Comparison of ENCODE assay signal across 19 cellular contexts in the genomic region with DNA sequence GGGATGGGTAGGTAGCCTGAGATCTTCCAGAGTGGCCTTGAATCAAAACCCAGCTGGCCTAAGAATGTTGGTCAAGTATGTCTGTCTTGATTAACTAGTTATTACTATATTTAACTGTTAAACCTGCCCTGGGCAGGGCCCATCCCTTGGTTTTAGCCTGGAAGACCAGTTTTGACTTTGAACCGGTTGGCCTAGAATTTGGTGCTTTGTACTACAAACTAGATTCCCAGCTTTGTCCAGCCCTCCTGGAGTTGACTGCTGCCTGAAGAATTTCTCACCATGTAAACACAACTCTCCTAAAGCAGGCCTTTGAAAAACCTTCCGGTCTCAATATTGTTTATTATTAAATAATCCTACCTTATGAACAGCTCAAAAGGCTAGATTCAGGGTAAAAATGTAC. TPM values are rescaled to one million over a fixed set of nuclear protein-coding genes. Genes with fewer than 3 reads are reported as not detected.
DNase-seq lines count a peak whose midpoint lies in the region; ATAC-seq, FAIRE-seq and TF ChIP-seq lines count a peak whose summit lies in the region.
"Had no signal": no experiment of that assay in that cellular context is flagged by ENCODE, and none has a peak within 500 bp of the region (broad histone marks: within the 10 kb centered on the region; RNA-seq: fewer than 3 reads in every experiment).

No MANE protein-coding gene starts in this region.

- H3K4me1 ChIP-seq in RWPE2 (ENCODE audit: insufficient read depth, poor library complexity, severe bottlenecking), result peaks cover 53% of the 10 kb centered on the region
- peaks cover 44% of the 10 kb centered on the region for H3K4me1 ChIP-seq in keratinocyte (ENCODE audit: control insufficient read depth, extremely low read depth, insufficient read depth, low read length)
- peaks cover 33% of the 10 kb centered on the region for H3K4me1 ChIP-seq in suprapubic skin
- H3K4me1 ChIP-seq: HAP-1 had no signal

- dilution Hi-C loops in keratinocyte (cut with MboI; ENCODE audit: extremely low pct_ligation_motif_present, low sequenced_read_pairs), result loop anchor here (10.0 kb wide), 1 partner anchor 99 kb away; no protein-coding TSS in a partner anchor

- H3K9me3 ChIP-seq in RWPE2 (ENCODE audit: severe bottlenecking) (no peaks in the 10 kb centered on the region), keratinocyte (ENCODE audit: control insufficient read depth, low read depth, low read length) (no peaks in the 10 kb centered on the region), suprapubic skin (no peaks in the 10 kb centered on the region)
- H3K9me3 ChIP-seq: adrenal gland, HAP-1, Peyer's patch had no signal

- TF ChIP-seq CTCF in RWPE2 (IDR thresholded peaks at IDR 0.05; ENCODE audit: poor library complexity, severe bottlenecking), result no peak
- no peak for TF ChIP-seq CTCF in keratinocyte (optimal IDR thresholded peaks at IDR 0.05 in 1 of 3, IDR thresholded peaks at IDR 0.05 in 1 of 3, conservative IDR thresholded peaks at IDR 0.05 in 1 of 3; ENCODE audit: extremely low read depth in 1 of 3, insufficient read depth in 2 of 3, low read length in 3 of 3)
- TF ChIP-seq CTCF in suprapubic skin (IDR thresholded peaks at IDR 0.05), result no peak

- TF ChIP-seq POLR2A in suprapubic skin (IDR thresholded peaks at IDR 0.05), result no peak

- no peak for FAIRE-seq in keratinocyte (lab: Jason Lieb, UNC)

- H3K9me1 ChIP-seq in keratinocyte (ENCODE audit: control insufficient read depth, extremely low read depth, insufficient read depth, low read length), result peaks cover 2% of the 10 kb centered on the region

- H3K9ac ChIP-seq in keratinocyte (ENCODE audit: control insufficient read depth, extremely low read depth, insufficient read depth, low read length), result no peak overlapping the region

- H3K36me3 ChIP-seq in RWPE2 (ENCODE audit: low read depth) (peaks cover 13% of the 10 kb centered on the region), keratinocyte (ENCODE audit: control insufficient read depth in 2 of 2, extremely low read depth in 1 of 2, insufficient read depth in 2 of 2, low read length in 2 of 2) (peaks cover 0 to 3% of the 10 kb centered on the region in 2 experiments), suprapubic skin (peaks cover 3% of the 10 kb centered on the region)
- H3K36me3 ChIP-seq: adrenal gland had no signal

- H4K20me1 ChIP-seq in keratinocyte (ENCODE audit: control insufficient read depth, extremely low read depth, insufficient read depth, low read length), result peaks cover 4% of the 10 kb centered on the region

- no peak for TF ChIP-seq EP300 in suprapubic skin (IDR thresholded peaks at IDR 0.05)

- H3K27ac ChIP-seq in RWPE2 (ENCODE audit: poor library complexity, severe bottlenecking), result peak overlapping the region; percentile 96
- peak overlapping the region; percentile 27 for H3K27ac ChIP-seq in keratinocyte (ENCODE audit: control insufficient read depth, insufficient read depth, low read length)
- peak overlapping the region; percentile 50 for H3K27ac ChIP-seq in suprapubic skin

- ATAC-seq in RWPE2 (ENCODE audit: low read depth), result no peak
- ATAC-seq: activated CD8-positive, alpha-beta T cell treated with anti-CD3 and anti-CD28 coated beads, Interleukin-2, amount 10 ng/mL, durations not matched to agents 7 days and 5 days; stimulated activated naive CD8-positive, alpha-beta T cell treated with anti-CD3 and anti-CD28 coated beads, Interleukin-15, Interleukin-2, amounts not matched to agents 100 U/mL and 50 U/mL, for 24 hours had no signal

- H2AFZ ChIP-seq in keratinocyte (ENCODE audit: control insufficient read depth, low read length), result no peak overlapping the region

- H3K4me2 ChIP-seq in keratinocyte (ENCODE audit: control insufficient read depth, extremely low read depth, insufficient read depth, low read depth, low read length), result peak overlapping the region; percentile 23

- WGBS in suprapubic skin, result 79% methylated on average over 2 of the region's 2 CpGs

- H3K4me3 ChIP-seq in RWPE2 (ENCODE audit: severe bottlenecking) (no peak overlapping the region), keratinocyte (ENCODE audit: control insufficient read depth in 2 of 3, extremely low read depth in 1 of 3, insufficient read depth in 2 of 3, low read depth in 1 of 3, low read length in 3 of 3) (no peak overlapping the region), suprapubic skin (no peak overlapping the region)
- H3K4me3 ChIP-seq: adrenal gland, HAP-1, Peyer's patch had no signal

- no peak for DNase-seq in RWPE2 (ENCODE audit: low spot score)
- no peak for DNase-seq in keratinocyte (ENCODE audit: low read depth, low spot score)
- no peak for DNase-seq in suprapubic skin (ENCODE audit: low spot score in 2 of 2)
- no peak for DNase-seq in NCI-H2107 (lab: John Stamatoyannopoulos, UW)
- no peak for DNase-seq in activated CD4-positive, alpha-beta T cell treated with anti-CD3 and anti-CD28 coated beads, Interleukin-2, amount 50 U/mL, for 1 hour
- no peak for DNase-seq in foreskin melanocyte
- DNase-seq: activated CD8-positive, alpha-beta T cell treated with anti-CD3 and anti-CD28 coated beads, Interleukin-2, amount 10 ng/mL, durations not matched to agents 7 days and 5 days; C1 segment of cervical spinal cord; cerebellar nuclear complex; DMS79; MM.1S; NCI-H2029 treated with DMSO at 0.1 percent for 48 hours; NCI-H774; occipital lobe; Peyer's patch; stimulated activated naive CD8-positive, alpha-beta T cell treated with anti-CD3 and anti-CD28 coated beads, Interleukin-15, Interleukin-2, amounts not matched to agents 100 U/mL and 50 U/mL, for 24 hours had no signal

- H3K27me3 ChIP-seq in RWPE2 (ENCODE audit: insufficient read depth, poor library complexity, severe bottlenecking) (no peaks in the 10 kb centered on the region), keratinocyte (ENCODE audit: control insufficient read depth, extremely low read depth, insufficient read depth, low read length) (no peaks in the 10 kb centered on the region), suprapubic skin (no peaks in the 10 kb centered on the region)
- H3K27me3 ChIP-seq: adrenal gland, Peyer's patch had no signal

- H3K79me2 ChIP-seq in keratinocyte (ENCODE audit: control insufficient read depth, insufficient read depth, low read length), result peaks cover 16% of the 10 kb centered on the region

RNA-seq across cellular contexts. Expression of a gene that starts 16.0 kb away (rescaled TPM):
- polyA plus RNA-seq in keratinocyte, result 0.09 to 0.15 TPM (median 0.14 TPM) in 3 replicates
- 1.9 TPM for polyA plus RNA-seq in keratinocyte (2011; ENCODE audit: low read depth)
- polyA plus RNA-seq in keratinocyte (2011; cell fraction: cytosol; rRNA removed), result 0.05 and 0.09 TPM in 2 replicates
- 0.11 and 0.25 TPM in 2 replicates for polyA plus RNA-seq in keratinocyte (2011; cell fraction: nucleus; rRNA removed)
- polyA plus RNA-seq in keratinocyte (2012; ENCODE audit: low replicate concordance), result 0.42 and 5.3 TPM in 2 replicates
- polyA minus RNA-seq in keratinocyte, result not detected in 3 replicates
- not detected for polyA minus RNA-seq in keratinocyte (2011; cell fraction: cytosol; rRNA and poly(A)+ RNA removed)
- 0.21 TPM in 1 of 2 replicates, not detected in the other for polyA minus RNA-seq in keratinocyte (2011; cell fraction: nucleus; rRNA and poly(A)+ RNA removed)
- 10 to 100 TPM in 3 of 4 donors, 1 to 10 TPM in 1; 6.8 to 25.2 (median 19.6) TPM for total RNA-seq in suprapubic skin
- total RNA-seq: glomerular endothelial cell, occipital lobe had no signal

RNA-seq across cellular contexts. Expression of a gene that starts 21.1 kb away (rescaled TPM):
- 19.0 to 26.2 TPM (median 24.5 TPM) in 3 replicates for polyA plus RNA-seq in keratinocyte
- 15.2 TPM for polyA plus RNA-seq in keratinocyte (2011; ENCODE audit: low read depth)
- polyA plus RNA-seq in keratinocyte (2011; cell fraction: cytosol; rRNA removed), result 17.0 and 20.2 TPM in 2 replicates
- polyA plus RNA-seq in keratinocyte (2011; cell fraction: nucleus; rRNA removed), result 57.4 and 64.0 TPM in 2 replicates
- polyA plus RNA-seq in keratinocyte (2012; ENCODE audit: low replicate concordance), result 14.6 and 15.8 TPM in 2 replicates
- polyA minus RNA-seq in keratinocyte, result 16.5 to 25.4 TPM (median 21.4 TPM) in 3 replicates
- polyA minus RNA-seq in keratinocyte (2011; cell fraction: cytosol; rRNA and poly(A)+ RNA removed), result 17.8 TPM
- 8.5 and 9.8 TPM in 2 replicates for polyA minus RNA-seq in keratinocyte (2011; cell fraction: nucleus; rRNA and poly(A)+ RNA removed)
- total RNA-seq in suprapubic skin, result 10 to 100 TPM; 33.3 to 57.1 (median 37.9) TPM

RNA-seq across cellular contexts. Expression of a gene that starts 21.5 kb away (rescaled TPM):
- polyA plus RNA-seq in keratinocyte, result 27.0 to 55.9 TPM (median 35.3 TPM) in 3 replicates
- 23.6 TPM for polyA plus RNA-seq in keratinocyte (2011; ENCODE audit: low read depth)
- 30.6 and 31.7 TPM in 2 replicates for polyA plus RNA-seq in keratinocyte (2011; cell fraction: cytosol; rRNA removed)
- 65.7 and 71.0 TPM in 2 replicates for polyA plus RNA-seq in keratinocyte (2011; cell fraction: nucleus; rRNA removed)
- polyA plus RNA-seq in keratinocyte (2012; ENCODE audit: low replicate concordance), result 23.2 and 38.5 TPM in 2 replicates
- 10.5 to 21.2 TPM (median 19.7 TPM) in 3 replicates for polyA minus RNA-seq in keratinocyte
- polyA minus RNA-seq in keratinocyte (2011; cell fraction: cytosol; rRNA and poly(A)+ RNA removed), result 13.8 TPM
- 8.0 and 8.5 TPM in 2 replicates for polyA minus RNA-seq in keratinocyte (2011; cell fraction: nucleus; rRNA and poly(A)+ RNA removed)
- total RNA-seq in suprapubic skin, result 10 to 100 TPM; 20.4 to 40.2 (median 30.3) TPM

RNA-seq across cellular contexts. Expression of a gene that starts 21.9 kb away (rescaled TPM):
- 1.6 to 3.1 TPM (median 2.7 TPM) in 3 replicates for polyA plus RNA-seq in keratinocyte
- polyA plus RNA-seq in keratinocyte (2011; ENCODE audit: low read depth), result 1.4 TPM
- polyA plus RNA-seq in keratinocyte (2011; cell fraction: cytosol; rRNA removed), result 0.86 and 2.8 TPM in 2 replicates
- 0.60 and 0.92 TPM in 2 replicates for polyA plus RNA-seq in keratinocyte (2011; cell fraction: nucleus; rRNA removed)
- 4.1 and 4.7 TPM in 2 replicates for polyA plus RNA-seq in keratinocyte (2012; ENCODE audit: low replicate concordance)
- polyA minus RNA-seq in keratinocyte, result 1.1 to 5.1 TPM in 2 of 3 replicates, not detected in the other
- polyA minus RNA-seq in keratinocyte (2011; cell fraction: cytosol; rRNA and poly(A)+ RNA removed), result 13.0 TPM
- polyA minus RNA-seq in keratinocyte (2011; cell fraction: nucleus; rRNA and poly(A)+ RNA removed), result 0.74 and 1.5 TPM in 2 replicates
- 10 to 100 TPM; 39.4 to 70.3 (median 56.2) TPM for total RNA-seq in suprapubic skin

RNA-seq across cellular contexts. Expression of a gene that starts 30.8 kb away (rescaled TPM):
- 22.2 to 23.0 TPM (median 22.2 TPM) in 3 replicates for polyA plus RNA-seq in keratinocyte
- 28.4 TPM for polyA plus RNA-seq in keratinocyte (2011; ENCODE audit: low read depth)
- polyA plus RNA-seq in keratinocyte (2011; cell fraction: cytosol; rRNA removed), result 16.8 and 18.4 TPM in 2 replicates
- polyA plus RNA-seq in keratinocyte (2011; cell fraction: nucleus; rRNA removed), result 46.3 and 51.4 TPM in 2 replicates
- polyA plus RNA-seq in keratinocyte (2012; ENCODE audit: low replicate concordance), result 22.8 and 24.5 TPM in 2 replicates
- polyA minus RNA-seq in keratinocyte, result 9.7 to 20.6 TPM (median 13.9 TPM) in 3 replicates
- polyA minus RNA-seq in keratinocyte (2011; cell fraction: cytosol; rRNA and poly(A)+ RNA removed), result 21.9 TPM
- 16.2 and 19.2 TPM in 2 replicates for polyA minus RNA-seq in keratinocyte (2011; cell fraction: nucleus; rRNA and poly(A)+ RNA removed)
- total RNA-seq in suprapubic skin, result 10 to 100 TPM; 25.4 to 44.8 (median 35.6) TPM

Comparison
In these comparisons a context has a peak if more than half of its experiments do, and no peak if none do; other contexts are left out.
1. H3K27ac ChIP-seq: peak in every context shown above with its lines; median percentile 96 in RWPE2; 50 in suprapubic skin; 27 in keratinocyte.